Comparison of ENCODE assay signal across 8 cellular contexts in genomic region chr2:70084973-70085710, GRCh38. TPM values are rescaled to one million over a fixed set of nuclear protein-coding genes. Genes with fewer than 3 reads are reported as not detected.
DNase-seq lines count a peak whose midpoint lies in the region.

No MANE protein-coding gene starts in this region.

- POLR2A ChIA-PET in CD8-positive, alpha-beta memory T cell (lab: Charles Lee), result interaction anchor here (0.5 to 9.1 kb wide), 20 partner anchors 9 to 1367 kb away, joined by 3 to 168 read pairs (median 12); partner anchors contain the start of genes C2orf42, MXD1, NAGK and PCYOX1

- no peaks in the 10 kb centered on the region for H3K9me3 ChIP-seq in CD8-positive, alpha-beta memory T cell (ENCODE audit: low read length)
- no peaks in the 10 kb centered on the region for H3K9me3 ChIP-seq in duodenal mucosa (ENCODE audit: control insufficient read depth in 1 of 2, low read length in 2 of 2)
- H3K9me3 ChIP-seq in mucosa of stomach (ENCODE audit: control insufficient read depth, low read length), result no peaks in the 10 kb centered on the region
- no peaks in the 10 kb centered on the region for H3K9me3 ChIP-seq in subcutaneous abdominal adipose tissue (ENCODE audit: control insufficient read depth in 5 of 5, low read length in 5 of 5)

- peaks cover 0 to 4% (median 4%) of the 10 kb centered on the region in 5 donors for H3K9me3 Mint-ChIP-seq in CD8-positive, alpha-beta memory T cell
- H3K9me3 Mint-ChIP-seq in activated CD4-positive, alpha-beta T cell treated with anti-CD3 and anti-CD28 coated beads, Interleukin-2, amount 10 ng/mL, durations not matched to agents 24 days and 14 days, result no peaks in the 10 kb centered on the region

- H3K9ac ChIP-seq in duodenal mucosa (ENCODE audit: low read depth in 1 of 2, low read length in 2 of 2), result peak overlapping the region; percentile 91 to 99
- peak overlapping the region; percentile 99 for H3K9ac ChIP-seq in mucosa of stomach (ENCODE audit: low read length)
- peak overlapping the region; percentile 96 to 100 (median 100) for H3K9ac ChIP-seq in subcutaneous abdominal adipose tissue (ENCODE audit: low read length in 5 of 5)

- H3K27ac ChIP-seq in CD8-positive, alpha-beta memory T cell (ENCODE audit: low read depth, low read length), result peak overlapping the region; percentile 99
- peak overlapping the region; percentile 100 for H3K27ac ChIP-seq in duodenal mucosa (ENCODE audit: low read depth, low read length)
- H3K27ac ChIP-seq in subcutaneous abdominal adipose tissue (ENCODE audit: low read depth, low read length), result peak overlapping the region; percentile 100

- H3K4me3 ChIP-seq in CD8-positive, alpha-beta memory T cell (ENCODE audit: low read length), result peak overlapping the region; percentile 86
- H3K4me3 ChIP-seq in duodenal mucosa (ENCODE audit: low read depth in 1 of 2, low read length in 2 of 2), result peak overlapping the region; percentile 75 to 82
- peak overlapping the region; percentile 92 for H3K4me3 ChIP-seq in mucosa of stomach (ENCODE audit: low read length)
- H3K4me3 ChIP-seq in subcutaneous abdominal adipose tissue (ENCODE audit: low read depth in 1 of 5, low read length in 5 of 5), result peak overlapping the region; percentile 77 to 99 (median 96)

- CTCF ChIA-PET in CD8-positive, alpha-beta memory T cell (lab: Charles Lee), result interaction anchor here (0.7 to 11.8 kb wide), 13 partner anchors 13 to 173 kb away, joined by 3 to 105 read pairs (median 5); partner anchors contain the start of genes C2orf42 and MXD1

- peaks cover 0 to 5% of the 10 kb centered on the region in 2 donors for H3K27me3 Mint-ChIP-seq in CD8-positive, alpha-beta memory T cell
- H3K27me3 Mint-ChIP-seq in activated CD4-positive, alpha-beta T cell treated with anti-CD3 and anti-CD28 coated beads, Interleukin-2, amount 10 ng/mL, durations not matched to agents 24 days and 14 days, result no peaks in the 10 kb centered on the region

- intact Hi-C loops in activated CD4-positive, alpha-beta T cell treated with anti-CD3 and anti-CD28 coated beads, Interleukin-2, amount 10 ng/mL, durations not matched to agents 24 days and 14 days (cut with micrococcal nuclease), result loop anchor here (5.0 to 10.0 kb wide), 5 partner anchors 138 to 1320 kb away; partner anchors contain the start of genes AAK1, GMCL1 and SNRPG

- peaks cover 53 to 69% (median 65%) of the 10 kb centered on the region in 3 donors for H3K4me1 Mint-ChIP-seq in CD8-positive, alpha-beta memory T cell
- H3K4me1 Mint-ChIP-seq in activated CD4-positive, alpha-beta T cell treated with anti-CD3 and anti-CD28 coated beads, Interleukin-2, amount 10 ng/mL, durations not matched to agents 24 days and 14 days, result peaks cover 48% of the 10 kb centered on the region

- H3K4me3 Mint-ChIP-seq in CD8-positive, alpha-beta memory T cell, result peak overlapping the region; percentile 94 to 99 (median 96)
- H3K4me3 Mint-ChIP-seq in activated CD4-positive, alpha-beta T cell treated with anti-CD3 and anti-CD28 coated beads, Interleukin-2, amount 10 ng/mL, durations not matched to agents 24 days and 14 days, result peak overlapping the region; percentile 96

- H3K27me3 ChIP-seq in CD8-positive, alpha-beta memory T cell (ENCODE audit: insufficient read depth, low read length, poor library complexity, severe bottlenecking), result no peaks in the 10 kb centered on the region
- H3K27me3 ChIP-seq in duodenal mucosa (ENCODE audit: control insufficient read depth in 1 of 2, insufficient read depth in 2 of 2, low read length in 2 of 2) (no peaks in the 10 kb centered on the region), mucosa of stomach (ENCODE audit: control insufficient read depth, insufficient read depth, low read length) (no peaks in the 10 kb centered on the region), subcutaneous abdominal adipose tissue (ENCODE audit: control insufficient read depth in 5 of 5, insufficient read depth in 4 of 5, low read length in 5 of 5) (no peaks in the 10 kb centered on the region)

- DNase-seq in CD8-positive, alpha-beta memory T cell, result peak; percentile 60 to 85 (median 67)
- peak; percentile 53 for DNase-seq in NAMALWA (ENCODE audit: low spot score)
- DNase-seq in activated CD4-positive, alpha-beta T cell treated with anti-CD3 and anti-CD28 coated beads, Interleukin-2, amount 10 ng/mL, durations not matched to agents 24 days and 14 days, result peak; percentile 83
- DNase-seq in foreskin melanocyte, result no peak
- no peak for DNase-seq in middle frontal gyrus (ENCODE audit: extremely low spot score, low spot score)

- peaks cover 26 to 70% (median 28%) of the 10 kb centered on the region in 3 donors for H3K36me3 Mint-ChIP-seq in CD8-positive, alpha-beta memory T cell
- H3K36me3 Mint-ChIP-seq in activated CD4-positive, alpha-beta T cell treated with anti-CD3 and anti-CD28 coated beads, Interleukin-2, amount 10 ng/mL, durations not matched to agents 24 days and 14 days (ENCODE audit: low read depth), result peaks cover 63% of the 10 kb centered on the region

- H3K36me3 ChIP-seq in CD8-positive, alpha-beta memory T cell (ENCODE audit: insufficient read depth, low read length), result peaks cover 8% of the 10 kb centered on the region
- H3K36me3 ChIP-seq in duodenal mucosa (ENCODE audit: control insufficient read depth in 1 of 2, insufficient read depth in 2 of 2, low read length in 2 of 2), result peaks cover 6 to 11% of the 10 kb centered on the region in 2 donors
- H3K36me3 ChIP-seq in mucosa of stomach (ENCODE audit: control insufficient read depth, insufficient read depth, low read length), result peaks cover 5% of the 10 kb centered on the region
- peaks cover 13 to 42% (median 32%) of the 10 kb centered on the region in 5 donors for H3K36me3 ChIP-seq in subcutaneous abdominal adipose tissue (ENCODE audit: control insufficient read depth in 5 of 5, insufficient read depth in 5 of 5, low read length in 5 of 5)

- peaks cover 52% of the 10 kb centered on the region for H3K4me1 ChIP-seq in CD8-positive, alpha-beta memory T cell (ENCODE audit: insufficient read depth, low read length)
- peaks cover 50 to 56% of the 10 kb centered on the region in 2 donors for H3K4me1 ChIP-seq in duodenal mucosa (ENCODE audit: control insufficient read depth in 1 of 2, insufficient read depth in 2 of 2, low read length in 2 of 2)
- peaks cover 38% of the 10 kb centered on the region for H3K4me1 ChIP-seq in mucosa of stomach (ENCODE audit: control insufficient read depth, insufficient read depth, low read length)
- H3K4me1 ChIP-seq in subcutaneous abdominal adipose tissue (ENCODE audit: control insufficient read depth in 5 of 5, insufficient read depth in 5 of 5, low read length in 5 of 5), result peaks cover 4 to 57% (median 47%) of the 10 kb centered on the region in 5 donors

- H3K27ac Mint-ChIP-seq in CD8-positive, alpha-beta memory T cell, result peak overlapping the region; percentile 99 to 100 (median 100)
- H3K27ac Mint-ChIP-seq in activated CD4-positive, alpha-beta T cell treated with anti-CD3 and anti-CD28 coated beads, Interleukin-2, amount 10 ng/mL, durations not matched to agents 24 days and 14 days, result peak overlapping the region; percentile 100

RNA-seq across cellular contexts. Expression of gene PCBP1, which starts 2.1 kb away (rescaled TPM):
- total RNA-seq in CD8-positive, alpha-beta memory T cell, result 100 to 1,000 TPM; 428 to 434 TPM
- polyA plus RNA-seq in CD8-positive, alpha-beta memory T cell, result 161 TPM
- 443 and 447 TPM in 2 replicates for total RNA-seq in activated CD4-positive, alpha-beta T cell treated with anti-CD3 and anti-CD28 coated beads, Interleukin-2, amount 10 ng/mL, durations not matched to agents 24 days and 14 days

Comparison
In these comparisons a context has a peak if more than half of its experiments do, and no peak if none do; other contexts are left out.
1. DNase-seq: peak in CD8-positive, alpha-beta memory T cell (5 of 5), NAMALWA (single experiment) and activated CD4-positive, alpha-beta T cell treated with anti-CD3 and anti-CD28 coated beads, Interleukin-2, amount 10 ng/mL, durations not matched to agents 24 days and 14 days (single experiment); none in foreskin melanocyte (single experiment) and middle frontal gyrus (single experiment).
2. Peak in every context shown above with its lines, with median percentiles within 50 percentile points of each other: H3K27ac ChIP-seq, H3K4me3 ChIP-seq and H3K9ac ChIP-seq.